Comparison of ENCODE assay signal across 7 cellular contexts in genomic region chr13:61810065-61810464, GRCh38.
"Had no signal": no experiment of that assay in that cellular context is flagged by ENCODE, and none has a peak within 500 bp of the region (broad histone marks: within the 10 kb centered on the region; RNA-seq: fewer than 3 reads in every experiment).

No MANE protein-coding gene starts in this region.

- H3K36me3 ChIP-seq: HAP-1 had no signal

- H3K4me3 ChIP-seq: GM23248, HAP-1 had no signal

- H3K4me1 Mint-ChIP-seq: IgD-negative memory B cell had no signal

- H3K27ac ChIP-seq: GM23248 had no signal

- H3K27ac Mint-ChIP-seq: IgD-negative memory B cell had no signal

- H3K4me1 ChIP-seq: HAP-1 had no signal

- H3K4me3 Mint-ChIP-seq: IgD-negative memory B cell had no signal

- H3K27me3 Mint-ChIP-seq: IgD-negative memory B cell had no signal

- ATAC-seq: HCT116 had no signal

- DNase-seq: GM23248, GOT3, H7, KBM-7 had no signal

- H3K36me3 Mint-ChIP-seq: IgD-negative memory B cell had no signal
